In the genomic region with DNA sequence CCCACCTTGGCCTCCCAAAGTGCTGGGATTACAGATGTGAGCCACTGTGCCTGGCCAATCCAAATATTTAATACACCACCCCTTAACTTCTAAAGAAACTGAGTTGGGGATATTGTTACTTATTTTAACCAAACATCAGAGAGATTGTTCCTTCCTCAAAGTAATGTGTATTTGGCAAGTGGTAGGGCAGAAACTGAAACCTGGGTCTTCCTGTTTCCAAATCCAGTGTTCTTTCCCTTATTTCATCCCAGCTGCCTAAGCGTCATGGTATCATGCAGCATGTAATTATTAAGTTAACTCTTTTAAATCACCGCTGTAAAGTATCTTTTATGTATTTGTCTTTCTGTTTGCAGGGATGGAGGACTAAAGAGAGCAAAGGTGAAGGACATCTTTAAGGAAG, we compare ENCODE assay signal across 22 cellular contexts.
A peak's percentile ranks its signal among the peaks of the same experiment; 100 is the strongest.
DNase-seq lines count a peak whose midpoint lies in the region; ATAC-seq and TF ChIP-seq lines count a peak whose summit lies in the region.
"Had no signal": no experiment of that assay in that cellular context is flagged by ENCODE, and none has a peak within 500 bp of the region (broad histone marks: within the 10 kb centered on the region; RNA-seq: fewer than 3 reads in every experiment).

No MANE protein-coding gene starts in this region.

- peaks cover 2% of the 10 kb centered on the region for H3K9me3 Mint-ChIP-seq in nephron
- H3K9me3 Mint-ChIP-seq in activated naive CD4-positive, alpha-beta T cell treated with anti-CD3 and anti-CD28 coated beads, Interleukin-2, amount 50 U/mL, for 72 hours, result no peaks in the 10 kb centered on the region
- H3K9me3 Mint-ChIP-seq: CD4-positive, alpha-beta memory T cell had no signal

- no peak for DNase-seq in left ventricle myocardium inferior
- no peak for DNase-seq in heart left ventricle
- peak; percentile 18 for DNase-seq in SIG-M5 (lab: John Stamatoyannopoulos, UW)
- no peak for DNase-seq in upper lobe of right lung
- no peak for DNase-seq in activated naive CD4-positive, alpha-beta T cell treated with anti-CD3 and anti-CD28 coated beads, Interleukin-2, amount 50 U/mL, for 72 hours (ENCODE audit: low spot score in 2 of 2)
- DNase-seq: 8988T; Calu3; CD4-positive, alpha-beta memory T cell; EL; Karpas-422; NCI-H1105; NCI-H1694; NCI-H510A; NCI-H774 had no signal

- H3K4me3 ChIP-seq in left ventricle myocardium inferior (no peak overlapping the region), heart left ventricle (no peak overlapping the region), upper lobe of right lung (no peak overlapping the region)
- H3K4me3 ChIP-seq: GM12878, SJSA1 had no signal

- peak overlapping the region in 2 of 3 experiments; percentile 43 to 89 for H3K27ac Mint-ChIP-seq in nephron
- no peak overlapping the region for H3K27ac Mint-ChIP-seq in activated naive CD4-positive, alpha-beta T cell treated with anti-CD3 and anti-CD28 coated beads, Interleukin-2, amount 50 U/mL, for 72 hours
- H3K27ac Mint-ChIP-seq: B cell; CD4-positive, alpha-beta memory T cell; IgD-negative memory B cell had no signal

- H3K27ac ChIP-seq in left ventricle myocardium inferior (replicated peaks), result peak overlapping the region; percentile 66
- H3K27ac ChIP-seq in heart left ventricle, result peak overlapping the region in 3 of 12 donors; percentile 28 to 46 (median 30)
- H3K27ac ChIP-seq in upper lobe of right lung, result no peak overlapping the region
- H3K27ac ChIP-seq: HL-60, SJSA1 had no signal

- ATAC-seq in heart left ventricle (no peak), upper lobe of right lung (peak; percentile 54), HG02852 (IDR thresholded peaks at IDR 0.05; ENCODE audit: unreplicated experiment) (no peak), GM19351 (IDR thresholded peaks at IDR 0.05; ENCODE audit: unreplicated experiment) (no peak)
- no peak for ATAC-seq in activated naive CD4-positive, alpha-beta T cell treated with anti-CD3 and anti-CD28 coated beads, Interleukin-2, amount 50 U/mL, for 72 hours
- ATAC-seq: GM12878 had no signal

- H3K27me3 Mint-ChIP-seq in nephron (ENCODE audit: low read depth), result no peaks in the 10 kb centered on the region
- H3K27me3 Mint-ChIP-seq: B cell; CD4-positive, alpha-beta memory T cell had no signal

- no peaks in the 10 kb centered on the region for H3K36me3 Mint-ChIP-seq in nephron (ENCODE audit: low read depth)
- H3K36me3 Mint-ChIP-seq in activated naive CD4-positive, alpha-beta T cell treated with anti-CD3 and anti-CD28 coated beads, Interleukin-2, amount 50 U/mL, for 72 hours, result no peaks in the 10 kb centered on the region
- H3K36me3 Mint-ChIP-seq: IgD-negative memory B cell had no signal

- TF ChIP-seq POLR2A in heart left ventricle (IDR thresholded peaks at IDR 0.05), result no peak

- peaks cover 46% of the 10 kb centered on the region for H3K4me1 Mint-ChIP-seq in nephron
- H3K4me1 Mint-ChIP-seq: CD4-positive, alpha-beta memory T cell had no signal

- H3K27me3 ChIP-seq in left ventricle myocardium inferior (ENCODE audit: low read depth), result no peaks in the 10 kb centered on the region
- H3K27me3 ChIP-seq in heart left ventricle, result no peaks in the 10 kb centered on the region
- no peaks in the 10 kb centered on the region for H3K27me3 ChIP-seq in upper lobe of right lung

- intact Hi-C loops in left ventricle myocardium inferior (cut with micrococcal nuclease) (no loop called here), heart left ventricle (cut with DNase I) (no loop called here), upper lobe of right lung (cut with DNase I) (no loop called here)

- 82 to 90% (median 86%) methylated on average over 2 of the region's 2 CpGs for WGBS in heart left ventricle, 4 donors

- H3K4me1 ChIP-seq in left ventricle myocardium inferior, result peaks cover 37% of the 10 kb centered on the region
- H3K4me1 ChIP-seq in heart left ventricle, result peaks cover 0 to 21% (median 5%) of the 10 kb centered on the region in 12 donors
- H3K4me1 ChIP-seq in upper lobe of right lung, result no peaks in the 10 kb centered on the region

- TF ChIP-seq CTCF in left ventricle myocardium inferior (IDR thresholded peaks at IDR 0.05; ENCODE audit: borderline replicate concordance), result no peak
- TF ChIP-seq CTCF in heart left ventricle (IDR thresholded peaks at IDR 0.05), result no peak
- no peak for TF ChIP-seq CTCF in nephron (IDR thresholded peaks at IDR 0.05; ENCODE audit: unreplicated experiment in 3 of 3)
- TF ChIP-seq CTCF in upper lobe of right lung (IDR thresholded peaks at IDR 0.05), result no peak

- H3K4me3 Mint-ChIP-seq in nephron, result no peak overlapping the region
- H3K4me3 Mint-ChIP-seq: B cell; CD4-positive, alpha-beta memory T cell; IgD-negative memory B cell had no signal

- H3K36me3 ChIP-seq in left ventricle myocardium inferior (peaks cover 20% of the 10 kb centered on the region), heart left ventricle (peaks cover 0 to 38% (median 6%) of the 10 kb centered on the region in 9 donors), upper lobe of right lung (no peaks in the 10 kb centered on the region)
- H3K36me3 ChIP-seq: SJSA1 had no signal

- H3K9me3 ChIP-seq in left ventricle myocardium inferior (replicated peaks), result peaks cover 1% of the 10 kb centered on the region
- H3K9me3 ChIP-seq in heart left ventricle, result peaks cover 0 to 2% (median 0%) of the 10 kb centered on the region in 12 donors
- H3K9me3 ChIP-seq in upper lobe of right lung, result no peaks in the 10 kb centered on the region
- H3K9me3 ChIP-seq: SJSA1 had no signal

Comparison
In these comparisons a context has a peak if more than half of its experiments do, and no peak if none do; other contexts are left out.
1. H3K27ac Mint-ChIP-seq: peak in nephron (2 of 3); none in activated naive CD4-positive, alpha-beta T cell treated with anti-CD3 and anti-CD28 coated beads, Interleukin-2, amount 50 U/mL, for 72 hours (0 of 2).